Comparison of ENCODE assay signal across 17 cellular contexts in genomic region chr1:194889310-194889709, GRCh38.
"Had no signal": no experiment of that assay in that cellular context is flagged by ENCODE, and none has a peak within 500 bp of the region (broad histone marks: within the 10 kb centered on the region; RNA-seq: fewer than 3 reads in every experiment).

No MANE protein-coding gene starts in this region.

- H3K4me1 ChIP-seq: esophagus squamous epithelium, left ventricle myocardium inferior, parathyroid adenoma had no signal

- H3K4me3 ChIP-seq: coronary artery, esophagus squamous epithelium, left ventricle myocardium inferior, mucosa of descending colon, thoracic aorta had no signal

- DNase-seq: activated CD4-positive, alpha-beta T cell treated with anti-CD3 and anti-CD28 coated beads, Interleukin-2, amount 10 ng/mL, durations not matched to agents 7 days and 5 days; activated CD8-positive, alpha-beta memory T cell treated with anti-CD3 and anti-CD28 coated beads for 24 hours; activated naive CD8-positive, alpha-beta T cell treated with anti-CD3 and anti-CD28 coated beads for 36 hours; amygdala; central memory CD4-positive, alpha-beta T cell; esophagus squamous epithelium; hippocampal formation; left ventricle myocardium inferior; mucosa of descending colon; naive thymus-derived CD4-positive, alpha-beta T cell; stimulated activated CD4-positive, alpha-beta T cell treated with anti-CD3 and anti-CD28 coated beads, Interleukin-1b, Interleukin-23, amount 100 ng/mL, for 48 hours had no signal

- H3K36me3 Mint-ChIP-seq: activated naive CD8-positive, alpha-beta T cell treated with anti-CD3 and anti-CD28 coated beads for 36 hours; brain; memory B cell had no signal

- H3K27ac Mint-ChIP-seq: activated CD4-positive, alpha-beta T cell treated with anti-CD3 and anti-CD28 coated beads, Interleukin-2, amount 10 ng/mL, durations not matched to agents 7 days and 5 days; activated naive CD8-positive, alpha-beta T cell treated with anti-CD3 and anti-CD28 coated beads for 36 hours; brain; memory B cell; naive thymus-derived CD4-positive, alpha-beta T cell had no signal

- H3K4me3 Mint-ChIP-seq: activated CD4-positive, alpha-beta T cell treated with anti-CD3 and anti-CD28 coated beads, Interleukin-2, amount 10 ng/mL, durations not matched to agents 7 days and 5 days; activated naive CD8-positive, alpha-beta T cell treated with anti-CD3 and anti-CD28 coated beads for 36 hours; brain; memory B cell; naive thymus-derived CD4-positive, alpha-beta T cell had no signal

- H3K4me1 Mint-ChIP-seq: activated CD4-positive, alpha-beta T cell treated with anti-CD3 and anti-CD28 coated beads, Interleukin-2, amount 10 ng/mL, durations not matched to agents 7 days and 5 days; activated naive CD8-positive, alpha-beta T cell treated with anti-CD3 and anti-CD28 coated beads for 36 hours; brain; memory B cell; naive thymus-derived CD4-positive, alpha-beta T cell had no signal

- H2AFZ ChIP-seq: parathyroid adenoma had no signal

- H3K79me2 ChIP-seq: parathyroid adenoma had no signal

- ATAC-seq: mucosa of descending colon; naive thymus-derived CD4-positive, alpha-beta T cell had no signal

- H3K27me3 ChIP-seq: esophagus squamous epithelium, neutrophil had no signal

- H3K9me3 Mint-ChIP-seq: activated CD4-positive, alpha-beta T cell treated with anti-CD3 and anti-CD28 coated beads, Interleukin-2, amount 10 ng/mL, durations not matched to agents 7 days and 5 days had no signal

- H3K27ac ChIP-seq: coronary artery, esophagus squamous epithelium, left ventricle myocardium inferior, neutrophil, parathyroid adenoma, thoracic aorta had no signal

- H3K36me3 ChIP-seq: esophagus squamous epithelium, left ventricle myocardium inferior, neutrophil, thoracic aorta had no signal

- H3K9me3 ChIP-seq: esophagus squamous epithelium, neutrophil, thoracic aorta had no signal

- H3K27me3 Mint-ChIP-seq: activated CD4-positive, alpha-beta T cell treated with anti-CD3 and anti-CD28 coated beads, Interleukin-2, amount 10 ng/mL, durations not matched to agents 7 days and 5 days; activated naive CD8-positive, alpha-beta T cell treated with anti-CD3 and anti-CD28 coated beads for 36 hours; memory B cell; naive thymus-derived CD4-positive, alpha-beta T cell had no signal
